ENCODE assay signal across 8 cellular contexts in genomic region chr6:137045221-137045789, GRCh38. TPM values are rescaled to one million over a fixed set of nuclear protein-coding genes. Genes with fewer than 3 reads are reported as not detected.
DNase-seq lines count a peak whose midpoint lies in the region; TF ChIP-seq lines count a peak whose summit lies in the region.

No MANE protein-coding gene starts in this region.

- peak overlapping the region; percentile 65 for H3K4me3 Mint-ChIP-seq in activated CD4-positive, alpha-beta T cell treated with anti-CD3 and anti-CD28 coated beads, Interleukin-2, amount 10 ng/mL, durations not matched to agents 7 days and 5 days
- H3K4me3 Mint-ChIP-seq in activated CD4-positive, alpha-beta memory T cell treated with anti-CD3 and anti-CD28 coated beads, Interleukin-2, amount 10 ng/mL, durations not matched to agents 7 days and 5 days, result peak overlapping the region; percentile 40

- H3K27me3 ChIP-seq in iPS-20b (ENCODE audit: insufficient read depth, low read length), result peaks cover 55% of the 10 kb centered on the region
- H3K27me3 ChIP-seq in suprapubic skin, result peaks cover 5% of the 10 kb centered on the region

- H3K36me3 ChIP-seq in iPS-20b (ENCODE audit: insufficient read depth, low read depth, low read length), result no peaks in the 10 kb centered on the region
- H3K36me3 ChIP-seq in suprapubic skin, result no peaks in the 10 kb centered on the region

- no peak overlapping the region for H3K9ac ChIP-seq in iPS-20b (ENCODE audit: low read depth, low read length)

- POLR2A ChIA-PET in activated CD4-positive, alpha-beta T cell treated with anti-CD3 and anti-CD28 coated beads, Interleukin-2, amount 10 ng/mL, durations not matched to agents 7 days and 5 days (lab: Charles Lee), result no interaction called here
- POLR2A ChIA-PET in activated CD4-positive, alpha-beta memory T cell treated with anti-CD3 and anti-CD28 coated beads, Interleukin-2, amount 10 ng/mL, durations not matched to agents 7 days and 5 days (lab: Charles Lee), result no interaction called here

- peaks cover 7% of the 10 kb centered on the region for H3K4me1 Mint-ChIP-seq in activated CD4-positive, alpha-beta T cell treated with anti-CD3 and anti-CD28 coated beads, Interleukin-2, amount 10 ng/mL, durations not matched to agents 7 days and 5 days
- H3K4me1 Mint-ChIP-seq in activated CD4-positive, alpha-beta memory T cell treated with anti-CD3 and anti-CD28 coated beads, Interleukin-2, amount 10 ng/mL, durations not matched to agents 7 days and 5 days, result peaks cover 5% of the 10 kb centered on the region

- H3K9me3 ChIP-seq in iPS-20b (ENCODE audit: insufficient read depth, low read depth, low read length) (no peaks in the 10 kb centered on the region), suprapubic skin (no peaks in the 10 kb centered on the region)

- TF ChIP-seq CTCF in suprapubic skin (IDR thresholded peaks at IDR 0.05), result no peak

- H3K27ac ChIP-seq in iPS-20b (ENCODE audit: low read length) (no peak overlapping the region), suprapubic skin (peak overlapping the region; percentile 92)

- 56% methylated on average over 7 of the region's 7 CpGs for whole genome bisulfite sequencing in suprapubic skin

- H3K27ac Mint-ChIP-seq in activated CD4-positive, alpha-beta T cell treated with anti-CD3 and anti-CD28 coated beads, Interleukin-2, amount 10 ng/mL, durations not matched to agents 7 days and 5 days, result no peak overlapping the region
- H3K27ac Mint-ChIP-seq in activated CD4-positive, alpha-beta memory T cell treated with anti-CD3 and anti-CD28 coated beads, Interleukin-2, amount 10 ng/mL, durations not matched to agents 7 days and 5 days, result no peak overlapping the region

- no peak for TF ChIP-seq POLR2A in suprapubic skin (IDR thresholded peaks at IDR 0.05)

- no peaks in the 10 kb centered on the region for H3K9me3 Mint-ChIP-seq in activated CD4-positive, alpha-beta T cell treated with anti-CD3 and anti-CD28 coated beads, Interleukin-2, amount 10 ng/mL, durations not matched to agents 7 days and 5 days
- no peaks in the 10 kb centered on the region for H3K9me3 Mint-ChIP-seq in activated CD4-positive, alpha-beta memory T cell treated with anti-CD3 and anti-CD28 coated beads, Interleukin-2, amount 10 ng/mL, durations not matched to agents 7 days and 5 days

- H3K4me1 ChIP-seq in iPS-20b (ENCODE audit: insufficient read depth, low read length) (no peaks in the 10 kb centered on the region), suprapubic skin (peaks cover 9% of the 10 kb centered on the region)

- CTCF ChIA-PET in activated CD4-positive, alpha-beta T cell treated with anti-CD3 and anti-CD28 coated beads, Interleukin-2, amount 10 ng/mL, durations not matched to agents 7 days and 5 days (lab: Charles Lee), result no interaction called here
- CTCF ChIA-PET in activated CD4-positive, alpha-beta memory T cell treated with anti-CD3 and anti-CD28 coated beads, Interleukin-2, amount 10 ng/mL, durations not matched to agents 7 days and 5 days (lab: Charles Lee), result no interaction called here

- H3K27me3 Mint-ChIP-seq in activated CD4-positive, alpha-beta T cell treated with anti-CD3 and anti-CD28 coated beads, Interleukin-2, amount 10 ng/mL, durations not matched to agents 7 days and 5 days, result peaks cover 82% of the 10 kb centered on the region
- peaks cover 81% of the 10 kb centered on the region for H3K27me3 Mint-ChIP-seq in activated CD4-positive, alpha-beta memory T cell treated with anti-CD3 and anti-CD28 coated beads, Interleukin-2, amount 10 ng/mL, durations not matched to agents 7 days and 5 days

- no peak for DNase-seq in activated CD4-positive, alpha-beta T cell treated with anti-CD3 and anti-CD28 coated beads, Interleukin-2, amount 10 ng/mL, durations not matched to agents 7 days and 5 days
- no peak for DNase-seq in activated CD4-positive, alpha-beta T cell treated with anti-CD3 and anti-CD28 coated beads, Interleukin-2, amount 50 U/mL, for 4 hours
- no peak for DNase-seq in activated CD4-positive, alpha-beta memory T cell treated with anti-CD3 and anti-CD28 coated beads, Interleukin-2, amount 10 ng/mL, durations not matched to agents 7 days and 5 days
- DNase-seq in suprapubic skin (ENCODE audit: low spot score in 2 of 2) (no peak), NCI-H1105 (lab: John Stamatoyannopoulos, UW) (no peak), NCI-H2081 treated with DMSO at 0.1 percent for 48 hours (lab: John Stamatoyannopoulos, UW) (no peak), GF-D8 (lab: John Stamatoyannopoulos, UW) (no peak)

- peak overlapping the region; percentile 81; the same call in 1 of the 2 replicates for H3K4me3 ChIP-seq in iPS-20b (ENCODE audit: low read length)
- H3K4me3 ChIP-seq in suprapubic skin, result peak overlapping the region; percentile 69

- TF ChIP-seq EP300 in suprapubic skin (IDR thresholded peaks at IDR 0.05), result no peak

- H3K36me3 Mint-ChIP-seq in activated CD4-positive, alpha-beta T cell treated with anti-CD3 and anti-CD28 coated beads, Interleukin-2, amount 10 ng/mL, durations not matched to agents 7 days and 5 days (ENCODE audit: low read depth), result no peaks in the 10 kb centered on the region
- no peaks in the 10 kb centered on the region for H3K36me3 Mint-ChIP-seq in activated CD4-positive, alpha-beta memory T cell treated with anti-CD3 and anti-CD28 coated beads, Interleukin-2, amount 10 ng/mL, durations not matched to agents 7 days and 5 days (ENCODE audit: low read depth)

RNA-seq across cellular contexts. Expression of gene IL20RA, which starts 0.5 kb away (rescaled TPM):
- not detected for total RNA-seq in activated CD4-positive, alpha-beta T cell treated with anti-CD3 and anti-CD28 coated beads, Interleukin-2, amount 10 ng/mL, durations not matched to agents 7 days and 5 days
- total RNA-seq in activated CD4-positive, alpha-beta memory T cell treated with anti-CD3 and anti-CD28 coated beads, Interleukin-2, amount 10 ng/mL, durations not matched to agents 7 days and 5 days, result not detected
- total RNA-seq in suprapubic skin, result 10 to 100 TPM; 64.4 to 88.8 (median 72.2) TPM

Comparison
In these comparisons a context has a peak if more than half of its experiments do, and no peak if none do; other contexts are left out.
1. RNA of gene IL20RA, which starts 0.5 kb away (total RNA-seq): 64.4 to 88.8 TPM in suprapubic skin; not detected in activated CD4-positive, alpha-beta T cell treated with anti-CD3 and anti-CD28 coated beads, Interleukin-2, amount 10 ng/mL, durations not matched to agents 7 days and 5 days and not detected in activated CD4-positive, alpha-beta memory T cell treated with anti-CD3 and anti-CD28 coated beads, Interleukin-2, amount 10 ng/mL, durations not matched to agents 7 days and 5 days; every median in the first group is over 10 times any median in the second.